ENCODE assay signal across 1 cellular context in the genomic region with DNA sequence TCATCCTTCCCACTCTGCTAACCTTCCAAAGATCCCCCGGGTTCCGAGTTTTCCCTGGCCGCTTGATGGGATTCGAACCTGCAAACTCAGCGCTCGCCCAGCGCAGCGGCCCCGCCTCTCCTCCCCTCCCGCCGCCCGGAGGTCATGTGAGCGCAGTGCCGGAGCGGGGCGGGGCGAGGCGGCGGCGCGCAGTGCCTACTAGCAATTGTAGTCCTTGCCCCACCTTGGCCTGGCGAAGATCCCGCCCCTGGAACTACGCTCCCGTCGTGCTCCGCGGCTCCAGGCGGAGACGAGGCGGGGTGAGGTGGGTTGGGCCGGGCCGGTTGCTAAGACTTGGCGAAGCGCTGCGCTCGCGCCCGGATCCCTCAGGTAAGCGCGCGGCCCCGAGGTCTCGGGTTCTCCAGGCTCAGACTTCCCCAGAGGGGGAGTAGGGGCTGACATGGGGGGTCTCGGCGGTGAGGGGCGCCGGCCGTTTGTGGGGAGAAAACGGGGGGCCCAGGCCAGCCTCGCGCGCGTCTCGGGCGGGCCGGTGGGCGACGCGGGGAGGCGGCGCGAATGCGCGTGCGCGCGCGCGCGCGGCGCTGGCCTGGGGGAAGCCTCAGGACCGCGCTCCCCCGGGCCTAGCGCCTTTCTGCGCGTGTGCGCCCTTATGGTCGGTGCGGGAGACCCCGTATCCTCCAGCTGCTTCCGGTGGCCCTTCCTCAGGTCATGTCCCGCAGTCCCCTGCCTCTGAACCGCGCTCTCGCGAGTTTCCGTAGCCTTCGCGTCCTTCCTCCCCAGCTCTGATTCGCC.
A peak's percentile ranks its signal among the peaks of the same experiment; 100 is the strongest.
TF ChIP-seq lines count a peak whose summit lies in the region.

A gene (plus strand): TSS at position 329 of the 792 bp plus-strand sequence. CDS start 6,649 bp downstream, outside the sequence.
A gene with protein sequence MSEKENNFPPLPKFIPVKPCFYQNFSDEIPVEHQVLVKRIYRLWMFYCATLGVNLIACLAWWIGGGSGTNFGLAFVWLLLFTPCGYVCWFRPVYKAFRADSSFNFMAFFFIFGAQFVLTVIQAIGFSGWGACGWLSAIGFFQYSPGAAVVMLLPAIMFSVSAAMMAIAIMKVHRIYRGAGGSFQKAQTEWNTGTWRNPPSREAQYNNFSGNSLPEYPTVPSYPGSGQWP (plus strand): TSS at position 329 of the 792 bp plus-strand sequence. CDS start 9,621 bp downstream, outside the sequence.

TF ChIP-seq in K562, 482 proteins besides CTCF, POLR2A, EP300 and RAD21 (continued from another document and continues in another):
- TF ChIP-seq GTF2F1 (IDR thresholded peaks at IDR 0.05; ENCODE audit: low read depth, low read length) (no peak), ZNF76 (CRISPR knock-in tag; IDR thresholded peaks at IDR 0.05; ENCODE audit: borderline replicate concordance) (no peak), PCBP2 (IDR thresholded peaks at IDR 0.05; ENCODE audit: low read depth, low read length, poor library complexity, severe bottlenecking) (no peak), IRF2 (CRISPR knock-in tag; IDR thresholded peaks at IDR 0.05) (no peak), HNRNPL (IDR thresholded peaks at IDR 0.05; ENCODE audit: low read depth, low read length) (no peak), ZSCAN32 (CRISPR knock-in tag; IDR thresholded peaks at IDR 0.05) (no peak), WHSC1 (IDR thresholded peaks at IDR 0.05; ENCODE audit: low read length) (no peak), TAF15 (IDR thresholded peaks at IDR 0.05; ENCODE audit: low read depth, low read length) (no peak), TAF7 (tag; IDR thresholded peaks at IDR 0.05) (no peak), POLR2G (IDR thresholded peaks at IDR 0.05; ENCODE audit: low read depth, low read length) (peak; percentile 96), NR2C2 (CRISPR knock-in tag; IDR thresholded peaks at IDR 0.05) (peak; percentile 99), NR2C2 (tag; IDR thresholded peaks at IDR 0.05) (peak; percentile 99), KDM2B (CRISPR knock-in tag; IDR thresholded peaks at IDR 0.05) (no peak), TEAD1 (CRISPR knock-in tag; IDR thresholded peaks at IDR 0.05) (peak in 1 of 2 experiments; percentile 56; a peak in 1 of 4 replicates), STAT5A (IDR thresholded peaks at IDR 0.05; ENCODE audit: borderline replicate concordance, low read length) (no peak), SAP30 (IDR thresholded peaks at IDR 0.05; ENCODE audit: borderline replicate concordance, insufficient read depth, low read depth, low read length, poor library complexity, severe bottlenecking) (peak; percentile 20), ZNF217 (CRISPR knock-in tag; IDR thresholded peaks at IDR 0.05) (no peak), PHF20 (IDR thresholded peaks at IDR 0.05; ENCODE audit: partially characterized antibody) (peak; percentile 37), HDAC2 (IDR thresholded peaks at IDR 0.05) (peak; percentile 86; the same call in 1 of the 2 replicates), TCF7 (IDR thresholded peaks at IDR 0.05; ENCODE audit: borderline replicate concordance) (peak; percentile 8; the same call in 1 of the 2 replicates), HDAC8 (tag; IDR thresholded peaks at IDR 0.05) (0 out of 2 replicates have a peak, but pooled peaks have one; percentile 62), MEIS2 (IDR thresholded peaks at IDR 0.05; ENCODE audit: partially characterized antibody) (peak; percentile 63), SMARCC2 (IDR thresholded peaks at IDR 0.05; ENCODE audit: low read depth) (no peak), PTTG1 (tag; IDR thresholded peaks at IDR 0.05; ENCODE audit: low read depth) (no peak), RHOXF2B (CRISPR knock-in tag; conservative IDR thresholded peaks at IDR 0.05) (no peak), MTF1 (CRISPR knock-in tag; IDR thresholded peaks at IDR 0.05; ENCODE audit: borderline replicate concordance) (no peak), KDM1A (IDR thresholded peaks at IDR 0.05) (no peak), ELF4 (CRISPR knock-in tag; IDR thresholded peaks at IDR 0.05) (no peak), ZNF764 (CRISPR knock-in tag; IDR thresholded peaks at IDR 0.05; ENCODE audit: low read depth) (no peak), ZNF143 (CRISPR knock-in tag; IDR thresholded peaks at IDR 0.05) (peak; percentile 98), FOXK1 (CRISPR knock-in tag; IDR thresholded peaks at IDR 0.05; ENCODE audit: borderline replicate concordance) (no peak), CREB1 (IDR thresholded peaks at IDR 0.05) (peak; percentile 81), CREB1 (CRISPR knock-in tag; IDR thresholded peaks at IDR 0.05) (peak; percentile 89), ZC3H11A (IDR thresholded peaks at IDR 0.05; ENCODE audit: low read depth, low read length) (no peak), SNRNP70 (optimal IDR thresholded peaks at IDR 0.05; ENCODE audit: low read depth, low read length) (no peak)
- TF ChIP-seq, protein P1, sequence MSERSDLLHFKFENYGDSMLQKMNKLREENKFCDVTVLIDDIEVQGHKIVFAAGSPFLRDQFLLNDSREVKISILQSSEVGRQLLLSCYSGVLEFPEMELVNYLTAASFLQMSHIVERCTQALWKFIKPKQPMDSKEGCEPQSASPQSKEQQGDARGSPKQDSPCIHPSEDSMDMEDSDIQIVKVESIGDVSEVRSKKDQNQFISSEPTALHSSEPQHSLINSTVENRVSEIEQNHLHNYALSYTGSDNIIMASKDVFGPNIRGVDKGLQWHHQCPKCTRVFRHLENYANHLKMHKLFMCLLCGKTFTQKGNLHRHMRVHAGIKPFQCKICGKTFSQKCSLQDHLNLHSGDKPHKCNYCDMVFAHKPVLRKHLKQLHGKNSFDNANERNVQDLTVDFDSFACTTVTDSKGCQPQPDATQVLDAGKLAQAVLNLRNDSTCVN (CRISPR knock-in tag; IDR thresholded peaks at IDR 0.05) = no peak
- TF ChIP-seq, protein P2, sequence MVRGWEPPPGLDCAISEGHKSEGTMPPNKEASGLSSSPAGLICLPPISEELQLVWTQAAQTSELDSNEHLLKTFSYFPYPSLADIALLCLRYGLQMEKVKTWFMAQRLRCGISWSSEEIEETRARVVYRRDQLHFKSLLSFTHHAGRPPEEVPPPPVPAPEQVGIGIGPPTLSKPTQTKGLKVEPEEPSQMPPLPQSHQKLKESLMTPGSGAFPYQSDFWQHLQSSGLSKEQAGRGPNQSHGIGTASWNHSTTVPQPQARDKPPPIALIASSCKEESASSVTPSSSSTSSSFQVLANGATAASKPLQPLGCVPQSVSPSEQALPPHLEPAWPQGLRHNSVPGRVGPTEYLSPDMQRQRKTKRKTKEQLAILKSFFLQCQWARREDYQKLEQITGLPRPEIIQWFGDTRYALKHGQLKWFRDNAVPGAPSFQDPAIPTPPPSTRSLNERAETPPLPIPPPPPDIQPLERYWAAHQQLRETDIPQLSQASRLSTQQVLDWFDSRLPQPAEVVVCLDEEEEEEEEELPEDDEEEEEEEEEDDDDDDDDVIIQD (CRISPR knock-in tag; IDR thresholded peaks at IDR 0.05) = 0 out of 2 replicates have a peak, but pooled peaks have one; percentile 64
- TF ChIP-seq, protein P3, sequence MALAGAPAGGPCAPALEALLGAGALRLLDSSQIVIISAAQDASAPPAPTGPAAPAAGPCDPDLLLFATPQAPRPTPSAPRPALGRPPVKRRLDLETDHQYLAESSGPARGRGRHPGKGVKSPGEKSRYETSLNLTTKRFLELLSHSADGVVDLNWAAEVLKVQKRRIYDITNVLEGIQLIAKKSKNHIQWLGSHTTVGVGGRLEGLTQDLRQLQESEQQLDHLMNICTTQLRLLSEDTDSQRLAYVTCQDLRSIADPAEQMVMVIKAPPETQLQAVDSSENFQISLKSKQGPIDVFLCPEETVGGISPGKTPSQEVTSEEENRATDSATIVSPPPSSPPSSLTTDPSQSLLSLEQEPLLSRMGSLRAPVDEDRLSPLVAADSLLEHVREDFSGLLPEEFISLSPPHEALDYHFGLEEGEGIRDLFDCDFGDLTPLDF (CRISPR knock-in tag; IDR thresholded peaks at IDR 0.05) = peak; percentile 78
- TF ChIP-seq, protein P4, sequence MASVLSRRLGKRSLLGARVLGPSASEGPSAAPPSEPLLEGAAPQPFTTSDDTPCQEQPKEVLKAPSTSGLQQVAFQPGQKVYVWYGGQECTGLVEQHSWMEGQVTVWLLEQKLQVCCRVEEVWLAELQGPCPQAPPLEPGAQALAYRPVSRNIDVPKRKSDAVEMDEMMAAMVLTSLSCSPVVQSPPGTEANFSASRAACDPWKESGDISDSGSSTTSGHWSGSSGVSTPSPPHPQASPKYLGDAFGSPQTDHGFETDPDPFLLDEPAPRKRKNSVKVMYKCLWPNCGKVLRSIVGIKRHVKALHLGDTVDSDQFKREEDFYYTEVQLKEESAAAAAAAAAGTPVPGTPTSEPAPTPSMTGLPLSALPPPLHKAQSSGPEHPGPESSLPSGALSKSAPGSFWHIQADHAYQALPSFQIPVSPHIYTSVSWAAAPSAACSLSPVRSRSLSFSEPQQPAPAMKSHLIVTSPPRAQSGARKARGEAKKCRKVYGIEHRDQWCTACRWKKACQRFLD (CRISPR knock-in tag; IDR thresholded peaks at IDR 0.05) = peak; percentile 85
- TF ChIP-seq, protein P5, sequence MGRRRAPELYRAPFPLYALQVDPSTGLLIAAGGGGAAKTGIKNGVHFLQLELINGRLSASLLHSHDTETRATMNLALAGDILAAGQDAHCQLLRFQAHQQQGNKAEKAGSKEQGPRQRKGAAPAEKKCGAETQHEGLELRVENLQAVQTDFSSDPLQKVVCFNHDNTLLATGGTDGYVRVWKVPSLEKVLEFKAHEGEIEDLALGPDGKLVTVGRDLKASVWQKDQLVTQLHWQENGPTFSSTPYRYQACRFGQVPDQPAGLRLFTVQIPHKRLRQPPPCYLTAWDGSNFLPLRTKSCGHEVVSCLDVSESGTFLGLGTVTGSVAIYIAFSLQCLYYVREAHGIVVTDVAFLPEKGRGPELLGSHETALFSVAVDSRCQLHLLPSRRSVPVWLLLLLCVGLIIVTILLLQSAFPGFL (CRISPR knock-in tag; IDR thresholded peaks at IDR 0.05) = no peak
- TF ChIP-seq, protein P6, sequence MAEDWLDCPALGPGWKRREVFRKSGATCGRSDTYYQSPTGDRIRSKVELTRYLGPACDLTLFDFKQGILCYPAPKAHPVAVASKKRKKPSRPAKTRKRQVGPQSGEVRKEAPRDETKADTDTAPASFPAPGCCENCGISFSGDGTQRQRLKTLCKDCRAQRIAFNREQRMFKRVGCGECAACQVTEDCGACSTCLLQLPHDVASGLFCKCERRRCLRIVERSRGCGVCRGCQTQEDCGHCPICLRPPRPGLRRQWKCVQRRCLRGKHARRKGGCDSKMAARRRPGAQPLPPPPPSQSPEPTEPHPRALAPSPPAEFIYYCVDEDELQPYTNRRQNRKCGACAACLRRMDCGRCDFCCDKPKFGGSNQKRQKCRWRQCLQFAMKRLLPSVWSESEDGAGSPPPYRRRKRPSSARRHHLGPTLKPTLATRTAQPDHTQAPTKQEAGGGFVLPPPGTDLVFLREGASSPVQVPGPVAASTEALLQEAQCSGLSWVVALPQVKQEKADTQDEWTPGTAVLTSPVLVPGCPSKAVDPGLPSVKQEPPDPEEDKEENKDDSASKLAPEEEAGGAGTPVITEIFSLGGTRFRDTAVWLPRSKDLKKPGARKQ (CRISPR knock-in tag; IDR thresholded peaks at IDR 0.05) = no peak
- TF ChIP-seq, protein P7, sequence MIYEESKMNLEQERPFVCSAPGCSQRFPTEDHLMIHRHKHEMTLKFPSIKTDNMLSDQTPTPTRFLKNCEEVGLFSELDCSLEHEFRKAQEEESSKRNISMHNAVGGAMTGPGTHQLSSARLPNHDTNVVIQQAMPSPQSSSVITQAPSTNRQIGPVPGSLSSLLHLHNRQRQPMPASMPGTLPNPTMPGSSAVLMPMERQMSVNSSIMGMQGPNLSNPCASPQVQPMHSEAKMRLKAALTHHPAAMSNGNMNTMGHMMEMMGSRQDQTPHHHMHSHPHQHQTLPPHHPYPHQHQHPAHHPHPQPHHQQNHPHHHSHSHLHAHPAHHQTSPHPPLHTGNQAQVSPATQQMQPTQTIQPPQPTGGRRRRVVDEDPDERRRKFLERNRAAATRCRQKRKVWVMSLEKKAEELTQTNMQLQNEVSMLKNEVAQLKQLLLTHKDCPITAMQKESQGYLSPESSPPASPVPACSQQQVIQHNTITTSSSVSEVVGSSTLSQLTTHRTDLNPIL (CRISPR knock-in tag; IDR thresholded peaks at IDR 0.05) = no peak
- TF ChIP-seq, protein P8, sequence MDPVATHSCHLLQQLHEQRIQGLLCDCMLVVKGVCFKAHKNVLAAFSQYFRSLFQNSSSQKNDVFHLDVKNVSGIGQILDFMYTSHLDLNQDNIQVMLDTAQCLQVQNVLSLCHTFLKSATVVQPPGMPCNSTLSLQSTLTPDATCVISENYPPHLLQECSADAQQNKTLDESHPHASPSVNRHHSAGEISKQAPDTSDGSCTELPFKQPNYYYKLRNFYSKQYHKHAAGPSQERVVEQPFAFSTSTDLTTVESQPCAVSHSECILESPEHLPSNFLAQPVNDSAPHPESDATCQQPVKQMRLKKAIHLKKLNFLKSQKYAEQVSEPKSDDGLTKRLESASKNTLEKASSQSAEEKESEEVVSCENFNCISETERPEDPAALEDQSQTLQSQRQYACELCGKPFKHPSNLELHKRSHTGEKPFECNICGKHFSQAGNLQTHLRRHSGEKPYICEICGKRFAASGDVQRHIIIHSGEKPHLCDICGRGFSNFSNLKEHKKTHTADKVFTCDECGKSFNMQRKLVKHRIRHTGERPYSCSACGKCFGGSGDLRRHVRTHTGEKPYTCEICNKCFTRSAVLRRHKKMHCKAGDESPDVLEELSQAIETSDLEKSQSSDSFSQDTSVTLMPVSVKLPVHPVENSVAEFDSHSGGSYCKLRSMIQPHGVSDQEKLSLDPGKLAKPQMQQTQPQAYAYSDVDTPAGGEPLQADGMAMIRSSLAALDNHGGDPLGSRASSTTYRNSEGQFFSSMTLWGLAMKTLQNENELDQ (CRISPR knock-in tag; IDR thresholded peaks at IDR 0.05; ENCODE audit: borderline replicate concordance) = no peak
- TF ChIP-seq, protein P9, sequence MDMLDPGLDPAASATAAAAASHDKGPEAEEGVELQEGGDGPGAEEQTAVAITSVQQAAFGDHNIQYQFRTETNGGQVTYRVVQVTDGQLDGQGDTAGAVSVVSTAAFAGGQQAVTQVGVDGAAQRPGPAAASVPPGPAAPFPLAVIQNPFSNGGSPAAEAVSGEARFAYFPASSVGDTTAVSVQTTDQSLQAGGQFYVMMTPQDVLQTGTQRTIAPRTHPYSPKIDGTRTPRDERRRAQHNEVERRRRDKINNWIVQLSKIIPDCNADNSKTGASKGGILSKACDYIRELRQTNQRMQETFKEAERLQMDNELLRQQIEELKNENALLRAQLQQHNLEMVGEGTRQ (CRISPR knock-in tag; IDR thresholded peaks at IDR 0.05) = peak; percentile 97
- TF ChIP-seq, protein P10, sequence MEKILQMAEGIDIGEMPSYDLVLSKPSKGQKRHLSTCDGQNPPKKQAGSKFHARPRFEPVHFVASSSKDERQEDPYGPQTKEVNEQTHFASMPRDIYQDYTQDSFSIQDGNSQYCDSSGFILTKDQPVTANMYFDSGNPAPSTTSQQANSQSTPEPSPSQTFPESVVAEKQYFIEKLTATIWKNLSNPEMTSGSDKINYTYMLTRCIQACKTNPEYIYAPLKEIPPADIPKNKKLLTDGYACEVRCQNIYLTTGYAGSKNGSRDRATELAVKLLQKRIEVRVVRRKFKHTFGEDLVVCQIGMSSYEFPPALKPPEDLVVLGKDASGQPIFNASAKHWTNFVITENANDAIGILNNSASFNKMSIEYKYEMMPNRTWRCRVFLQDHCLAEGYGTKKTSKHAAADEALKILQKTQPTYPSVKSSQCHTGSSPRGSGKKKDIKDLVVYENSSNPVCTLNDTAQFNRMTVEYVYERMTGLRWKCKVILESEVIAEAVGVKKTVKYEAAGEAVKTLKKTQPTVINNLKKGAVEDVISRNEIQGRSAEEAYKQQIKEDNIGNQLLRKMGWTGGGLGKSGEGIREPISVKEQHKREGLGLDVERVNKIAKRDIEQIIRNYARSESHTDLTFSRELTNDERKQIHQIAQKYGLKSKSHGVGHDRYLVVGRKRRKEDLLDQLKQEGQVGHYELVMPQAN (IDR thresholded peaks at IDR 0.05; ENCODE audit: borderline replicate concordance) = no peak; the same call in 1 of the 2 replicates
